1 cellular context compared by ENCODE assay signal in genomic region chr4:48470570-48470969, GRCh38.
TF ChIP-seq lines count a peak whose summit lies in the region.

No MANE protein-coding gene starts in this region.

TF ChIP-seq in GM23338, 12 proteins besides CTCF, POLR2A, EP300 and RAD21 (continued from another document):
- no peak for TF ChIP-seq ZNF462 (CRISPR knock-in tag; IDR thresholded peaks at IDR 0.05)
